28 cellular contexts compared by ENCODE assay signal in the genomic region with DNA sequence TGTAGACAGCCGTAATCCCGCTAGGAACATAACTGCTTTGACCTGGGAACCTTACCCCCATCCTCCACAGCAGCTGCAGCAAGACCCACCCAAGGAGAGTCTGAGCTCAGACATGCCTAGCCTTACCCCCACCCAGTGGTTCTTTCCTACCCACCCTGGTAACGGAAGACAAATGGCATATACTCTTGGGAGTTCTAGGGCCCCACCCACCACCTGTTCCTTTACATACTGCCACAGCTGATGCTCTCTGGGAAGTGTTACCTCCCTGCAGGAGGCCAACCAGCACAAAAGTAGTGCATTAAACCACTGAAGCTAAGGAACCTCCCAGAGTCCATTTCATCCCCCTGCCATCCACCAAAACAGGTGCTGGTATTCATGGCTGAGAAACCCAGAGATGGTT.
"Had no signal": no experiment of that assay in that cellular context is flagged by ENCODE, and none has a peak within 500 bp of the region (broad histone marks: within the 10 kb centered on the region; RNA-seq: fewer than 3 reads in every experiment).

No MANE protein-coding gene starts in this region.

- H3K4me2 ChIP-seq: hepatocyte had no signal

- DNase-seq: colonic mucosa; cortex of kidney; effector CD8-positive, alpha-beta T cell; effector memory CD8-positive, alpha-beta T cell; endodermal cell; erythroblast; esophagus squamous epithelium; foreskin fibroblast; foreskin melanocyte; gastrocnemius medialis; heart left ventricle; hypothalamus; immature natural killer cell; islet precursor cell; kidney; kidney glomerular epithelial cell; left colon; left ventricle myocardium inferior; lower lobe of right lung; mesenchymal stem cell; mucosa of descending colon; naive B cell; naive thymus-derived CD8-positive, alpha-beta T cell had no signal

- H3K36me3 ChIP-seq: colonic mucosa, esophagus squamous epithelium, gastrocnemius medialis, heart left ventricle, lower lobe of right lung had no signal

- H3K9me3 ChIP-seq: gastrocnemius medialis had no signal

- FAIRE-seq: endometrium, kidney had no signal

- H3K79me2 ChIP-seq: hepatocyte had no signal

- H3K27ac ChIP-seq: colonic mucosa, epithelial cell of prostate, esophagus squamous epithelium, gastrocnemius medialis, heart left ventricle, hepatocyte, left ventricle myocardium inferior, lower lobe of right lung had no signal

- H3K4me3 ChIP-seq: colonic mucosa, esophagus squamous epithelium, gastrocnemius medialis, heart left ventricle, hepatocyte, left ventricle myocardium inferior, lower lobe of right lung, mucosa of descending colon had no signal

- H3K4me1 ChIP-seq: colonic mucosa, esophagus squamous epithelium, gastrocnemius medialis, heart left ventricle, left ventricle myocardium inferior, lower lobe of right lung had no signal

- H2AFZ ChIP-seq: hepatocyte had no signal

- ATAC-seq: effector memory CD8-positive, alpha-beta T cell; esophagus mucosa; gastrocnemius medialis; heart left ventricle; left colon; left lobe of liver; lower lobe of right lung; mucosa of descending colon; naive thymus-derived CD8-positive, alpha-beta T cell had no signal

- H3K27me3 ChIP-seq: colonic mucosa, esophagus squamous epithelium, gastrocnemius medialis, heart left ventricle, hepatocyte had no signal
